1 cellular context compared by ENCODE assay signal in genomic region chr17:45172232-45172540, GRCh38.
TF ChIP-seq lines count a peak whose summit lies in the region.

No MANE protein-coding gene starts in this region.

TF ChIP-seq in HepG2, 621 proteins besides CTCF, POLR2A, EP300 and RAD21 (continued from another document):
- TF ChIP-seq AHDC1 (CRISPR knock-in tag; IDR thresholded peaks at IDR 0.05; ENCODE audit: borderline replicate concordance): peak; percentile 71; the same call in 1 of the 2 replicates
- TF ChIP-seq ZNF354B (CRISPR knock-in tag; IDR thresholded peaks at IDR 0.05): 0 out of 2 replicates have a peak, but pooled peaks have one; percentile 79
- no peak for TF ChIP-seq ZNF747 (CRISPR knock-in tag; IDR thresholded peaks at IDR 0.05; ENCODE audit: borderline replicate concordance)
- no peak for TF ChIP-seq TMF1 (CRISPR knock-in tag; IDR thresholded peaks at IDR 0.05; ENCODE audit: low read depth)
- TF ChIP-seq CHD2 (IDR thresholded peaks at IDR 0.05; ENCODE audit: low read depth, low read length): no peak
- no peak for TF ChIP-seq ZNF34 (CRISPR knock-in tag; IDR thresholded peaks at IDR 0.05; ENCODE audit: borderline replicate concordance)
- TF ChIP-seq ARNT2 (CRISPR knock-in tag; IDR thresholded peaks at IDR 0.05; ENCODE audit: low read depth): 0 out of 2 replicates have a peak, but pooled peaks have one; percentile 11
- TF ChIP-seq ZNF878 (CRISPR knock-in tag; IDR thresholded peaks at IDR 0.05): peak; percentile 40; the same call in 1 of the 2 replicates
- peak; percentile 15; the same call in 1 of the 2 replicates for TF ChIP-seq YEATS4 (CRISPR knock-in tag; IDR thresholded peaks at IDR 0.05; ENCODE audit: borderline replicate concordance)
- TF ChIP-seq GTF3A (CRISPR knock-in tag; conservative IDR thresholded peaks at IDR 0.05): no peak
- 0 out of 2 replicates have a peak, but pooled peaks have one; percentile 15 for TF ChIP-seq ZFYVE20 (CRISPR knock-in tag; IDR thresholded peaks at IDR 0.05; ENCODE audit: borderline replicate concordance, low read depth)
- TF ChIP-seq ZNF766 (CRISPR knock-in tag; IDR thresholded peaks at IDR 0.05; ENCODE audit: borderline replicate concordance): peak; percentile 30; the same call in 1 of the 2 replicates
- TF ChIP-seq BRD4 (CRISPR knock-in tag; IDR thresholded peaks at IDR 0.05): 0 out of 2 replicates have a peak, but pooled peaks have one; percentile 2
- no peak for TF ChIP-seq TFAP4 (IDR thresholded peaks at IDR 0.05; ENCODE audit: borderline replicate concordance, low read depth)
- peak; percentile 21; the same call in 1 of the 2 replicates for TF ChIP-seq ZNF790 (CRISPR knock-in tag; IDR thresholded peaks at IDR 0.05; ENCODE audit: borderline replicate concordance)
- TF ChIP-seq AKAP8 (CRISPR knock-in tag; IDR thresholded peaks at IDR 0.05): no peak
- no peak for TF ChIP-seq SIN3B (IDR thresholded peaks at IDR 0.05; ENCODE audit: low read length)
TF ChIP-seq in HepG2: peak in this region for 33.
